In genomic region chr3:14166877-14167605, GRCh38 we compare ENCODE assay signal across 1 cellular context.
TF ChIP-seq lines count a peak whose summit lies in the region.

No MANE protein-coding gene starts in this region.

TF ChIP-seq in IMR-90, 13 proteins besides CTCF, POLR2A, EP300 and RAD21 (continued from another document):
- no peak for TF ChIP-seq USF2 (IDR thresholded peaks at IDR 0.05; ENCODE audit: low read depth, low read length)
- TF ChIP-seq NFE2L2 (IDR thresholded peaks at IDR 0.05; ENCODE audit: low read depth, low read length): no peak
- TF ChIP-seq CEBPB (IDR thresholded peaks at IDR 0.05; ENCODE audit: low read depth, low read length): no peak
- no peak for TF ChIP-seq RFX5 (IDR thresholded peaks at IDR 0.05; ENCODE audit: low read depth, low read length)
- TF ChIP-seq ELK1 (IDR thresholded peaks at IDR 0.05; ENCODE audit: borderline replicate concordance, low read depth, low read length): no peak
- no peak for TF ChIP-seq MXI1 (IDR thresholded peaks at IDR 0.05; ENCODE audit: borderline replicate concordance, low read depth, low read length)
- TF ChIP-seq BHLHE40 (IDR thresholded peaks at IDR 0.05; ENCODE audit: low read depth, low read length): no peak
- no peak for TF ChIP-seq SMC3 (IDR thresholded peaks at IDR 0.05; ENCODE audit: low read depth, low read length)
- no peak for TF ChIP-seq MAFK (IDR thresholded peaks at IDR 0.05; ENCODE audit: low read depth, low read length)
- TF ChIP-seq RCOR1 (IDR thresholded peaks at IDR 0.05; ENCODE audit: insufficient replicate concordance, low read length): no peak
